ENCODE assay signal across 1 cellular context in genomic region chr2:188937228-188938220, GRCh38.
TF ChIP-seq lines count a peak whose summit lies in the region.

No MANE protein-coding gene starts in this region.

TF ChIP-seq in IMR-90, 13 proteins besides CTCF, POLR2A, EP300 and RAD21:
- no peak for TF ChIP-seq MAFK (IDR thresholded peaks at IDR 0.05; ENCODE audit: low read depth, low read length)
- peak; percentile 78 for TF ChIP-seq CEBPB (IDR thresholded peaks at IDR 0.05; ENCODE audit: low read depth, low read length)
- TF ChIP-seq NFE2L2 (IDR thresholded peaks at IDR 0.05; ENCODE audit: low read depth, low read length), result no peak
